Comparison of ENCODE assay signal across 8 cellular contexts in the genomic region with DNA sequence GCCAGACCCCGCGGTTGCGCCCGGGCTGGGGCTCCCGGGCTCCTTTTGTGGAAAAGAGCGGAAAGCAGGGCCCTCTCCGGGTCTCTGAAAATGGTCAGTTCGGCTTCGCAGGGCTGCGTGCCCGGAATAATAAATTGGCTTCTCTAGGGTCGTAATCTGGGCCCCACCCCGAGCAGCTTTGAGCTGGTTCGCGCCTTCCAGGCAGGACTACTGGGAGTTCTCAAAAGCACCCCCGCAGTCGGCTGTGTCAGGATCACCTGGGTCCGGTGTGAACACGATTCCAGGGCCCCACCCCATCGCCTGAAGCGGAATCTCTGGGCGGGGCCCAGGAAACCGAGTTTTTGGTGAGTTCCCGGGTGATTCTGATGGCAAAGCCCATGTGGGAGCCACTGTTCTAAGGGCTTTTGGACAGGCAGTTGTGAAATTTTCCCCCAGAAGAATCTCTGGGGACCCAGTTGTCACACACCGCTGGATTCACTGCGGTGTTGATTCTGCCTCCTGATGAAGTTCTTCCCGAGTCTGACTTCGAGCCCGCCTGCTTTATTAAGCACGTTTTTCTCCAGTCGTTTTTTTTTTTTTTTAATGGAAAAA.
A peak's percentile ranks its signal among the peaks of the same experiment; 100 is the strongest.
DNase-seq lines count a peak whose midpoint lies in the region; TF ChIP-seq lines count a peak whose summit lies in the region.

No MANE protein-coding gene starts in this region.

- H2AK5ac ChIP-seq in mesenchymal stem cell (ENCODE audit: low read length, severe bottlenecking): peak overlapping the region; percentile 89

- no peaks in the 10 kb centered on the region for H3K9me2 ChIP-seq in OCI-LY1 (ENCODE audit: low read depth, low read length)

- H3K9ac ChIP-seq in OCI-LY1 (ENCODE audit: low read length) (no peak overlapping the region), mesenchymal stem cell (ENCODE audit: low read length) (peak overlapping the region; percentile 84)

- H3K4me1 ChIP-seq in OCI-LY1 (ENCODE audit: insufficient read depth, low read length, severe bottlenecking) (no peaks in the 10 kb centered on the region), mesenchymal stem cell (ENCODE audit: control insufficient read depth, insufficient read depth, low read depth, low read length) (peaks cover 22% of the 10 kb centered on the region), tibial nerve (peaks cover 0 to 45% (median 13%) of the 10 kb centered on the region in 4 donors)

- 2% methylated on average over 31 of the region's 31 CpGs for WGBS in mesenchymal stem cell
- 4 to 7% methylated on average over 19 to 31 of the region's 31 CpGs for WGBS in tibial nerve, 2 donors

- DNase-seq in NCI-H345 (lab: John Stamatoyannopoulos, UW) (peak; percentile 31), NCI-H345 treated with DMSO at 0.1 percent for 48 hours (lab: John Stamatoyannopoulos, UW; ENCODE audit: unreplicated experiment) (no peak), dermis blood vessel endothelial cell (peak; percentile 18), mesenchymal stem cell (peak; percentile 34), tibial nerve (ENCODE audit: low spot score in 2 of 2) (peak in 1 of 2 donors; percentile 29), NCI-H524 treated with DMSO at 0.1 percent for 48 hours (lab: John Stamatoyannopoulos, UW) (no peak), NOMO-1 (lab: John Stamatoyannopoulos, UW; ENCODE audit: unreplicated experiment in 2 of 2) (no peak)

- no peaks in the 10 kb centered on the region for H3K79me2 ChIP-seq in OCI-LY1 (ENCODE audit: insufficient read depth, low read length)

- peak overlapping the region in 1 of 2 experiments; percentile 12 for H2BK12ac ChIP-seq in mesenchymal stem cell (ENCODE audit: low read length in 2 of 2)

- H3K4me2 ChIP-seq in OCI-LY1 (ENCODE audit: low read length) (peak overlapping the region; percentile 52), mesenchymal stem cell (ENCODE audit: low read length, poor library complexity, severe bottlenecking) (peak overlapping the region; percentile 89)

- no peak overlapping the region for H3K27ac ChIP-seq in OCI-LY1 (ENCODE audit: low read depth, low read length, poor library complexity, severe bottlenecking)
- peak overlapping the region; percentile 45 for H3K27ac ChIP-seq in mesenchymal stem cell (ENCODE audit: low read length, poor library complexity, severe bottlenecking)
- peak overlapping the region; percentile 66 to 93 (median 86) for H3K27ac ChIP-seq in tibial nerve

- H3K36me3 ChIP-seq in OCI-LY1 (ENCODE audit: insufficient read depth, low read length) (no peaks in the 10 kb centered on the region; the same call in 1 of the 2 replicates), mesenchymal stem cell (ENCODE audit: control insufficient read depth in 1 of 2, insufficient read depth in 2 of 2, low read depth in 1 of 2, low read length in 2 of 2) (no peaks in the 10 kb centered on the region), tibial nerve (no peaks in the 10 kb centered on the region)

- H4K20me1 ChIP-seq in OCI-LY1 (ENCODE audit: insufficient read depth, low read length): no peaks in the 10 kb centered on the region

- peak overlapping the region; percentile 100 for H2BK120ac ChIP-seq in mesenchymal stem cell (ENCODE audit: low read depth, low read length)

- peaks cover 20% of the 10 kb centered on the region for H3K79me1 ChIP-seq in mesenchymal stem cell (replicated peaks; ENCODE audit: low read length, poor library complexity, severe bottlenecking)

- peak overlapping the region; percentile 79 for H4K8ac ChIP-seq in mesenchymal stem cell (ENCODE audit: low read length)

- peak overlapping the region in 1 of 2 experiments; percentile 85 for H3K23ac ChIP-seq in mesenchymal stem cell (ENCODE audit: low read length in 2 of 2)

- H3K4me3 ChIP-seq in OCI-LY1 (ENCODE audit: low read depth, low read length, poor library complexity, severe bottlenecking) (peak overlapping the region; percentile 42), mesenchymal stem cell (ENCODE audit: insufficient read depth in 1 of 2, low read depth in 1 of 2, low read length in 2 of 2) (peak overlapping the region; percentile 82 to 85), tibial nerve (peak overlapping the region; percentile 32 to 76 (median 64))

- no peaks in the 10 kb centered on the region for H3F3A ChIP-seq in OCI-LY1 (ENCODE audit: insufficient read depth, low read length)

- TF ChIP-seq EP300 in tibial nerve (IDR thresholded peaks at IDR 0.05): no peak

- no peak overlapping the region for H2AFZ ChIP-seq in OCI-LY1 (ENCODE audit: low read length)
- H2AFZ ChIP-seq in mesenchymal stem cell (ENCODE audit: low read depth, low read length): peak overlapping the region; percentile 36

- peak overlapping the region; percentile 46 for H4K91ac ChIP-seq in mesenchymal stem cell (ENCODE audit: low read length)

- H2BK15ac ChIP-seq in mesenchymal stem cell (ENCODE audit: low read depth, poor library complexity, severe bottlenecking): peak overlapping the region; percentile 91

- TF ChIP-seq CTCF in OCI-LY1 (IDR thresholded peaks at IDR 0.05; ENCODE audit: low read length) (no peak), tibial nerve (IDR thresholded peaks at IDR 0.05) (no peak)

- H3K4ac ChIP-seq in mesenchymal stem cell (ENCODE audit: low read depth in 1 of 2, low read length in 2 of 2): peak overlapping the region in 1 of 2 experiments; percentile 56

- peak overlapping the region; percentile 58 for H2BK5ac ChIP-seq in mesenchymal stem cell (ENCODE audit: low read depth, low read length, poor library complexity, severe bottlenecking)

- no peak overlapping the region for H3K14ac ChIP-seq in mesenchymal stem cell (ENCODE audit: low read length in 2 of 2)

- H3K18ac ChIP-seq in mesenchymal stem cell (ENCODE audit: low read depth in 1 of 2, low read length in 2 of 2): peak overlapping the region; percentile 77 to 89

- H3K9me3 ChIP-seq in OCI-LY1 (ENCODE audit: low read length) (peaks cover 3% of the 10 kb centered on the region; the same call in 1 of the 2 replicates), mesenchymal stem cell (ENCODE audit: control insufficient read depth, low read length) (peaks cover 15% of the 10 kb centered on the region), tibial nerve (peaks cover 0 to 7% (median 0%) of the 10 kb centered on the region in 4 donors)

- TF ChIP-seq POLR2A in tibial nerve (IDR thresholded peaks at IDR 0.05): no peak

- H3K27me3 ChIP-seq in OCI-LY1 (ENCODE audit: insufficient read depth, low read length) (no peaks in the 10 kb centered on the region; the same call in 1 of the 2 replicates), mesenchymal stem cell (ENCODE audit: control insufficient read depth in 1 of 2, insufficient read depth in 1 of 2, low read length in 2 of 2) (no peaks in the 10 kb centered on the region), tibial nerve (no peaks in the 10 kb centered on the region)

Comparison
In these comparisons a context has a peak if more than half of its experiments do, and no peak if none do; other contexts are left out.
1. DNase-seq: peak in NCI-H345 (single experiment), dermis blood vessel endothelial cell (single experiment) and mesenchymal stem cell (single experiment); none in NCI-H345 treated with DMSO at 0.1 percent for 48 hours (single experiment), NCI-H524 treated with DMSO at 0.1 percent for 48 hours (single experiment) and NOMO-1 (0 of 2).
2. Peak in every context shown above with its lines, with median percentiles within 50 percentile points of each other: H3K4me3 ChIP-seq.